ENCODE assay signal across 21 cellular contexts in the genomic region with DNA sequence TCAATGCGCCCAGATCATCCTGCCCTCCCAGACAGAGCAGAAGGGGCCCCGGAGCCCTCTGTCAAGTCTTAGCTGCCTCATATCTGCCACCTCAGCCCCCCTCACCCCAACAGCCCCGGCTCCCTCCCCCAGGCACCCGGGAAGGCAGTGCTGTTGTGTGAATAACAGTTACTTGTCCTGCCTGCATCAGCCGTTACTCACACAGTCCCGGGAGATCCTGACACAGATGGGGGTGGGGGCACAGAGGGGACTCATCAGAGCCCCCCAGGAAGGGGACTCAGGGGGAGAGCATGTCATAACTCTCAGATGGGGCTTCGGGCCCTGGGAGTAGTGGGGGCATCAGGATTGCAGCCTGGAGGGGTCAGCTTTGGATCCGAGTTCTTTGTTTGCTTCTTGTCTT. TPM values are rescaled to one million over a fixed set of nuclear protein-coding genes. Genes with fewer than 3 reads are reported as not detected.
DNase-seq lines count a peak whose midpoint lies in the region; ATAC-seq, FAIRE-seq and TF ChIP-seq lines count a peak whose summit lies in the region.
"Had no signal": no experiment of that assay in that cellular context is flagged by ENCODE, and none has a peak within 500 bp of the region (broad histone marks: within the 10 kb centered on the region; RNA-seq: fewer than 3 reads in every experiment).

No MANE protein-coding gene starts in this region.

- no peak overlapping the region for H4K12ac ChIP-seq in trophoblast cell (ENCODE audit: low read depth, low read length)

- TF ChIP-seq CTCF in endothelial cell of umbilical vein (IDR thresholded peaks at IDR 0.05; ENCODE audit: extremely low read depth in 1 of 2, insufficient read depth in 1 of 2, low read depth in 1 of 2, low read length in 2 of 2) (no peak), natural killer cell (IDR thresholded peaks at IDR 0.05) (no peak)

- H3K4me3 ChIP-seq in endothelial cell of umbilical vein (replicated peaks in 1 of 3; ENCODE audit: insufficient read depth in 1 of 3, low read depth in 1 of 3, low read length in 3 of 3), result no peak overlapping the region
- no peak overlapping the region for H3K4me3 ChIP-seq in trophoblast cell (ENCODE audit: low read depth, low read length)
- H3K4me3 ChIP-seq: mucosa of descending colon had no signal

- H3K27me3 ChIP-seq in endothelial cell of umbilical vein (ENCODE audit: control insufficient read depth in 2 of 2, insufficient read depth in 2 of 2, low read length in 2 of 2) (no peaks in the 10 kb centered on the region), trophoblast cell (ENCODE audit: insufficient read depth, low read length) (no peaks in the 10 kb centered on the region)

- H3K4me1 ChIP-seq in endothelial cell of umbilical vein (ENCODE audit: control insufficient read depth, extremely low read depth, insufficient read depth, low read length) (peaks cover 57% of the 10 kb centered on the region), trophoblast cell (ENCODE audit: control insufficient read depth in 1 of 2, insufficient read depth in 2 of 2, low read length in 2 of 2) (peaks cover 11 to 13% of the 10 kb centered on the region in 2 experiments)

- no peak for ATAC-seq in GM19395 (IDR thresholded peaks at IDR 0.05; ENCODE audit: unreplicated experiment)
- no peak for ATAC-seq in natural killer cell
- ATAC-seq in HG03342 (IDR thresholded peaks at IDR 0.05; ENCODE audit: unreplicated experiment), result no peak
- ATAC-seq: activated CD8-positive, alpha-beta T cell treated with anti-CD3 and anti-CD28 coated beads, Interleukin-2, amount 10 ng/mL, durations not matched to agents 7 days and 5 days; right cardiac atrium; T-cell had no signal

- H2BK120ac ChIP-seq in trophoblast cell (ENCODE audit: insufficient read depth, low read length, poor library complexity), result no peak overlapping the region

- no peak overlapping the region for H3K18ac ChIP-seq in trophoblast cell (ENCODE audit: low read length)

- H3K4me2 ChIP-seq in endothelial cell of umbilical vein (ENCODE audit: insufficient read depth, low read length), result no peak overlapping the region
- no peak overlapping the region for H3K4me2 ChIP-seq in trophoblast cell (ENCODE audit: low read length)
- H3K4me2 ChIP-seq: KMS-11 had no signal

- peak overlapping the region; percentile 39 for H4K91ac ChIP-seq in trophoblast cell (ENCODE audit: low read depth, low read length)

- H3K27ac ChIP-seq in endothelial cell of umbilical vein (ENCODE audit: insufficient read depth, low read depth, low read length) (peak overlapping the region; percentile 65), trophoblast cell (ENCODE audit: low read depth, low read length) (no peak overlapping the region)
- H3K27ac ChIP-seq: KMS-11 had no signal

- H3K9me3 ChIP-seq in endothelial cell of umbilical vein (replicated peaks; ENCODE audit: control insufficient read depth, insufficient read depth, low read length) (no peaks in the 10 kb centered on the region), trophoblast cell (ENCODE audit: insufficient read depth, low read depth, low read length) (no peaks in the 10 kb centered on the region)
- H3K9me3 ChIP-seq: mucosa of descending colon had no signal

- H2AFZ ChIP-seq in endothelial cell of umbilical vein (ENCODE audit: low read depth, low read length) (no peak overlapping the region), trophoblast cell (ENCODE audit: insufficient read depth, low read length, poor library complexity) (no peak overlapping the region)

- no TSS peak for BruUV-seq in endothelial cell of umbilical vein (replicated peaks; lab: Mats Ljungman, UMichigan)

- H3K4ac ChIP-seq in trophoblast cell (ENCODE audit: low read depth, low read length), result no peak overlapping the region

- H2BK12ac ChIP-seq in trophoblast cell (ENCODE audit: low read length), result no peak overlapping the region

- no peak overlapping the region for H2AK5ac ChIP-seq in trophoblast cell (ENCODE audit: low read length)

- no peak overlapping the region for H2BK5ac ChIP-seq in trophoblast cell (ENCODE audit: low read depth, low read length, poor library complexity)

- H3K4me3 Mint-ChIP-seq in natural killer cell, result no peak overlapping the region
- H3K4me3 Mint-ChIP-seq: activated CD8-positive, alpha-beta T cell treated with anti-CD3 and anti-CD28 coated beads, Interleukin-2, amount 10 ng/mL, durations not matched to agents 7 days and 5 days; activated naive CD8-positive, alpha-beta T cell; T-cell had no signal

- dilution Hi-C loops in endothelial cell of umbilical vein (cut with MboI; ENCODE audit: extremely low pct_ligation_motif_present, low sequenced_read_pairs), result no loop called here

- DNase-seq in EL (peak; percentile 62), RCC 7860 (ENCODE audit: low spot score) (peak; percentile 71), endothelial cell of umbilical vein (ENCODE audit: low read depth, low spot score) (no peak), trophoblast cell (peak in 1 of 2 donors; percentile 0), KG1 (lab: John Stamatoyannopoulos, UW) (no peak), natural killer cell (no peak)
- DNase-seq: activated CD8-positive, alpha-beta T cell treated with anti-CD3 and anti-CD28 coated beads, Interleukin-2, amount 10 ng/mL, durations not matched to agents 7 days and 5 days; GOT3; hippocampal formation; mucosa of descending colon; NCI-H2171 treated with DMSO at 0.1 percent for 48 hours; NCI-H748 treated with DMSO at 0.1 percent for 48 hours; nucleus accumbens; RPMI8226; T-cell had no signal

- H3K9me3 Mint-ChIP-seq in natural killer cell, result no peaks in the 10 kb centered on the region
- H3K9me3 Mint-ChIP-seq: T-cell had no signal

- peaks cover 0 to 3% of the 10 kb centered on the region in 2 donors for H3K27me3 Mint-ChIP-seq in natural killer cell (ENCODE audit: low read depth in 2 of 2)

- H3K14ac ChIP-seq in trophoblast cell (ENCODE audit: low read length), result no peak overlapping the region

- no peaks in the 10 kb centered on the region for H3K4me1 Mint-ChIP-seq in natural killer cell
- H3K4me1 Mint-ChIP-seq: T-cell had no signal

- intact Hi-C loops in endothelial cell of umbilical vein (cut with micrococcal nuclease), result no loop called here
- intact Hi-C loops in natural killer cell (cut with micrococcal nuclease), result no loop called here

- H4K8ac ChIP-seq in trophoblast cell (ENCODE audit: low read depth, low read length), result no peak overlapping the region

- no peaks in the 10 kb centered on the region for H3K36me3 Mint-ChIP-seq in natural killer cell
- H3K36me3 Mint-ChIP-seq: activated naive CD8-positive, alpha-beta T cell; T-cell had no signal

- H3K9me1 ChIP-seq in endothelial cell of umbilical vein (replicated peaks; ENCODE audit: control insufficient read depth, extremely low read depth, insufficient read depth, low read length), result no peaks in the 10 kb centered on the region

- no peaks in the 10 kb centered on the region for H4K20me1 ChIP-seq in endothelial cell of umbilical vein (replicated peaks; ENCODE audit: control insufficient read depth, extremely low read depth, insufficient read depth, low read length)

- FAIRE-seq in RCC 7860 (lab: Jason Lieb, UNC), result no peak
- no peak for FAIRE-seq in endothelial cell of umbilical vein (lab: Jason Lieb, UNC)
- FAIRE-seq: D721Med had no signal

- H3K9ac ChIP-seq in endothelial cell of umbilical vein (replicated peaks; ENCODE audit: extremely low read depth, insufficient read depth, low read length) (no peak overlapping the region), trophoblast cell (ENCODE audit: low read length) (no peak overlapping the region)
- H3K9ac ChIP-seq: KMS-11 had no signal

- TF ChIP-seq POLR2A in endothelial cell of umbilical vein (IDR thresholded peaks at IDR 0.05; ENCODE audit: low read depth, low read length), result no peak

- CTCF ChIA-PET in endothelial cell of umbilical vein (lab: Charles Lee), result interaction anchor here (1.2 to 3.7 kb wide), 2 partner anchors 8 to 20 kb away, joined by 3 to 25 read pairs; no protein-coding TSS in a partner anchor

- H3K27ac Mint-ChIP-seq in natural killer cell, result no peak overlapping the region
- H3K27ac Mint-ChIP-seq: activated CD8-positive, alpha-beta T cell treated with anti-CD3 and anti-CD28 coated beads, Interleukin-2, amount 10 ng/mL, durations not matched to agents 7 days and 5 days; activated naive CD8-positive, alpha-beta T cell; T-cell had no signal

- H3K79me2 ChIP-seq in endothelial cell of umbilical vein (ENCODE audit: control insufficient read depth, insufficient read depth, low read length), result peaks cover 8% of the 10 kb centered on the region
- no peaks in the 10 kb centered on the region for H3K79me2 ChIP-seq in trophoblast cell (ENCODE audit: control insufficient read depth, insufficient read depth, low read length, poor library complexity)

- POLR2A ChIA-PET in endothelial cell of umbilical vein (lab: Charles Lee), result interaction anchor here (4.6 to 8.8 kb wide), 2 partner anchors 8 to 14 kb away, joined by 49 to 132 read pairs; a partner anchor contains a TSS

- peaks cover 20% of the 10 kb centered on the region for H3K79me1 ChIP-seq in trophoblast cell (ENCODE audit: low read length)

- no peaks in the 10 kb centered on the region for H3K36me3 ChIP-seq in endothelial cell of umbilical vein (ENCODE audit: control insufficient read depth in 2 of 2, extremely low read depth in 1 of 2, insufficient read depth in 2 of 2, low read length in 2 of 2)
- H3K36me3 ChIP-seq in trophoblast cell (ENCODE audit: control insufficient read depth in 1 of 2, insufficient read depth in 2 of 2, low read length in 2 of 2), result no peaks in the 10 kb centered on the region

- WGBS in trophoblast cell (ENCODE audit: extremely low coverage, insufficient coverage, insufficient read length), result no CpG with 5 or more reads among the region's 8 CpGs

- H3K23ac ChIP-seq in trophoblast cell (ENCODE audit: low read length), result no peak overlapping the region

RNA-seq across cellular contexts. Expression of a gene that starts 12.4 kb away (rescaled TPM):
- total RNA-seq in endothelial cell of umbilical vein, result 2,296 and 2,645 TPM in 2 replicates
- polyA plus RNA-seq in endothelial cell of umbilical vein, result 4,637 and 5,683 TPM in 2 replicates
- 3,941 and 4,610 TPM in 2 replicates for polyA plus RNA-seq in endothelial cell of umbilical vein (2011; cell fraction: cytosol; rRNA removed)
- polyA plus RNA-seq in endothelial cell of umbilical vein (2011; cell fraction: nucleus; rRNA removed), result 2,230 and 2,366 TPM in 2 replicates
- 3,488 and 3,747 TPM in 2 replicates for polyA plus RNA-seq in endothelial cell of umbilical vein (2012)
- polyA minus RNA-seq in endothelial cell of umbilical vein, result 3,663 and 4,731 TPM in 2 replicates
- polyA minus RNA-seq in endothelial cell of umbilical vein (2011; cell fraction: cytosol; rRNA and poly(A)+ RNA removed), result 2.8 TPM
- 786 and 802 TPM in 2 replicates for polyA minus RNA-seq in endothelial cell of umbilical vein (2011; cell fraction: nucleus; rRNA and poly(A)+ RNA removed)
- polyA plus RNA-seq in trophoblast cell (2013), result 148 and 173 TPM in 2 replicates
- total RNA-seq in natural killer cell, result 1 to 10 TPM in 2 of 3 donors, under 1 TPM in 1; 0.48 to 5.5 (median 1.1) TPM

RNA-seq across cellular contexts. Expression of a gene that starts 29.2 kb away (rescaled TPM):
- total RNA-seq in endothelial cell of umbilical vein, result 21.8 and 25.1 TPM in 2 replicates
- polyA plus RNA-seq in endothelial cell of umbilical vein, result 1.9 and 2.3 TPM in 2 replicates
- 2.6 and 3.3 TPM in 2 replicates for polyA plus RNA-seq in endothelial cell of umbilical vein (2011; cell fraction: cytosol; rRNA removed)
- polyA plus RNA-seq in endothelial cell of umbilical vein (2011; cell fraction: nucleus; rRNA removed), result 8.6 and 10.1 TPM in 2 replicates
- 6.5 and 7.6 TPM in 2 replicates for polyA plus RNA-seq in endothelial cell of umbilical vein (2012)
- polyA minus RNA-seq in endothelial cell of umbilical vein, result 10.9 and 17.3 TPM in 2 replicates
- polyA minus RNA-seq in endothelial cell of umbilical vein (2011; cell fraction: cytosol; rRNA and poly(A)+ RNA removed), result 6.0 TPM
- polyA minus RNA-seq in endothelial cell of umbilical vein (2011; cell fraction: nucleus; rRNA and poly(A)+ RNA removed), result 6.4 and 7.9 TPM in 2 replicates
- 5.4 and 5.8 TPM in 2 replicates for polyA plus RNA-seq in trophoblast cell (2013)
- total RNA-seq in natural killer cell, result 10 to 100 TPM; 53.6 to 75.8 (median 63.9) TPM

RNA-seq across cellular contexts. Expression of a gene that starts 39.8 kb away (rescaled TPM):
- total RNA-seq in endothelial cell of umbilical vein (70.9 and 93.3 TPM in 2 replicates), natural killer cell (1 to 10 TPM; 4.3 to 7.0 (median 5.0) TPM)
- 82.8 and 106 TPM in 2 replicates for polyA plus RNA-seq in endothelial cell of umbilical vein
- 139 and 140 TPM in 2 replicates for polyA plus RNA-seq in endothelial cell of umbilical vein (2011; cell fraction: cytosol; rRNA removed)
- 68.1 and 78.9 TPM in 2 replicates for polyA plus RNA-seq in endothelial cell of umbilical vein (2011; cell fraction: nucleus; rRNA removed)
- 127 and 166 TPM in 2 replicates for polyA plus RNA-seq in endothelial cell of umbilical vein (2012)
- 67.4 and 70.2 TPM in 2 replicates for polyA minus RNA-seq in endothelial cell of umbilical vein
- 37.6 TPM for polyA minus RNA-seq in endothelial cell of umbilical vein (2011; cell fraction: cytosol; rRNA and poly(A)+ RNA removed)
- 7.4 and 8.7 TPM in 2 replicates for polyA minus RNA-seq in endothelial cell of umbilical vein (2011; cell fraction: nucleus; rRNA and poly(A)+ RNA removed)
- 59.2 and 61.3 TPM in 2 replicates for polyA plus RNA-seq in trophoblast cell (2013)

RNA-seq across cellular contexts. Expression of a gene that starts 50.9 kb away (rescaled TPM):
- total RNA-seq in endothelial cell of umbilical vein (not detected in 2 replicates), natural killer cell (not detected)
- polyA plus RNA-seq in endothelial cell of umbilical vein, result 0.03 TPM in 1 of 2 replicates, not detected in the other
- polyA plus RNA-seq in endothelial cell of umbilical vein (2011; cell fraction: cytosol; rRNA removed), result not detected in 2 replicates
- not detected in 2 replicates for polyA plus RNA-seq in endothelial cell of umbilical vein (2011; cell fraction: nucleus; rRNA removed)
- polyA plus RNA-seq in endothelial cell of umbilical vein (2012), result not detected in 2 replicates
- polyA minus RNA-seq in endothelial cell of umbilical vein, result not detected in 2 replicates
- not detected for polyA minus RNA-seq in endothelial cell of umbilical vein (2011; cell fraction: cytosol; rRNA and poly(A)+ RNA removed)
- polyA minus RNA-seq in endothelial cell of umbilical vein (2011; cell fraction: nucleus; rRNA and poly(A)+ RNA removed), result not detected in 2 replicates
- 6.3 and 7.2 TPM in 2 replicates for polyA plus RNA-seq in trophoblast cell (2013)
- total RNA-seq: right cardiac atrium, T-cell had no signal

Comparison
In these comparisons a context has a peak if more than half of its experiments do, and no peak if none do; other contexts are left out.
1. DNase-seq: peak in EL (single experiment) and RCC 7860 (single experiment); none in endothelial cell of umbilical vein (single experiment), KG1 (single experiment) and natural killer cell (single experiment).
2. RNA of a gene that starts 12.4 kb away (total RNA-seq): 2,296 to 2,645 TPM in endothelial cell of umbilical vein; 0.48 to 5.5 TPM in natural killer cell; every median in the first group is over 100 times any median in the second.